ENCODE assay signal across 16 cellular contexts in genomic region chr1:220301630-220302029, GRCh38.
"Had no signal": no experiment of that assay in that cellular context is flagged by ENCODE, and none has a peak within 500 bp of the region (broad histone marks: within the 10 kb centered on the region; RNA-seq: fewer than 3 reads in every experiment).

No MANE protein-coding gene starts in this region.

- H3K9me3 Mint-ChIP-seq: activated naive CD8-positive, alpha-beta T cell treated with anti-CD3 and anti-CD28 coated beads, Interleukin-2, amount 50 U/mL, for 24 hours had no signal

- DNase-seq: activated CD4-positive, alpha-beta T cell treated with anti-CD3 and anti-CD28 coated beads for 4 hours; activated CD8-positive, alpha-beta T cell treated with anti-CD3 and anti-CD28 coated beads, Interleukin-2, amount 10 ng/mL, durations not matched to agents 7 days and 5 days; activated naive CD4-positive, alpha-beta T cell treated with Interleukin-2 at 50 U/mL for 16 hours; activated naive CD8-positive, alpha-beta T cell treated with anti-CD3 and anti-CD28 coated beads, Interleukin-2, amount 50 U/mL, for 24 hours; foreskin keratinocyte; heart right ventricle; left lung; stimulated activated CD4-positive, alpha-beta T cell treated with anti-CD3 and anti-CD28 coated beads, Interleukin-15, amount 100 ng/mL, for 24 hours; stimulated activated CD4-positive, alpha-beta T cell treated with anti-CD3 and anti-CD28 coated beads, Interleukin-4, amount 100 ng/mL, for 4 hours; stimulated activated naive CD8-positive, alpha-beta T cell treated with anti-CD3 and anti-CD28 coated beads, Interleukin-15, amount 100 ng/mL, for 72 hours; WERI-Rb-1 had no signal

- H3K27ac Mint-ChIP-seq: activated CD8-positive, alpha-beta T cell treated with anti-CD3 and anti-CD28 coated beads, Interleukin-2, amount 10 ng/mL, durations not matched to agents 7 days and 5 days; activated naive CD8-positive, alpha-beta T cell treated with anti-CD3 and anti-CD28 coated beads, Interleukin-2, amount 50 U/mL, for 24 hours had no signal

- ATAC-seq: activated CD8-positive, alpha-beta T cell treated with anti-CD3 and anti-CD28 coated beads, Interleukin-2, amount 10 ng/mL, durations not matched to agents 7 days and 5 days; activated naive CD8-positive, alpha-beta T cell treated with anti-CD3 and anti-CD28 coated beads, Interleukin-2, amount 50 U/mL, for 24 hours; foreskin keratinocyte; stimulated activated naive CD8-positive, alpha-beta T cell treated with anti-CD3 and anti-CD28 coated beads, Interleukin-15, amount 100 ng/mL, for 72 hours had no signal

- H3K36me3 ChIP-seq: ascending aorta, cardiac muscle cell, esophagus muscularis mucosa, heart right ventricle, left lung, thoracic aorta, WERI-Rb-1 had no signal

- H3K27ac ChIP-seq: cardiac muscle cell, foreskin keratinocyte, WERI-Rb-1 had no signal

- H3K4me3 ChIP-seq: cardiac muscle cell, esophagus muscularis mucosa, left lung had no signal

- H3K4me1 Mint-ChIP-seq: activated naive CD8-positive, alpha-beta T cell treated with anti-CD3 and anti-CD28 coated beads, Interleukin-2, amount 50 U/mL, for 24 hours; stimulated activated naive CD8-positive, alpha-beta T cell treated with anti-CD3 and anti-CD28 coated beads, Interleukin-15, amount 100 ng/mL, for 72 hours had no signal

- H3K4me3 Mint-ChIP-seq: activated CD8-positive, alpha-beta T cell treated with anti-CD3 and anti-CD28 coated beads, Interleukin-2, amount 10 ng/mL, durations not matched to agents 7 days and 5 days; activated naive CD8-positive, alpha-beta T cell treated with anti-CD3 and anti-CD28 coated beads, Interleukin-2, amount 50 U/mL, for 24 hours; nephron; stimulated activated naive CD8-positive, alpha-beta T cell treated with anti-CD3 and anti-CD28 coated beads, Interleukin-15, amount 100 ng/mL, for 72 hours had no signal

- H3K4me1 ChIP-seq: left lung had no signal

- H3K27me3 ChIP-seq: ascending aorta, cardiac muscle cell, esophagus muscularis mucosa, foreskin keratinocyte, heart right ventricle, left lung had no signal

- H3K9me3 ChIP-seq: ascending aorta, left lung, thoracic aorta had no signal
